Comparison of ENCODE assay signal across 1 cellular context in the genomic region with DNA sequence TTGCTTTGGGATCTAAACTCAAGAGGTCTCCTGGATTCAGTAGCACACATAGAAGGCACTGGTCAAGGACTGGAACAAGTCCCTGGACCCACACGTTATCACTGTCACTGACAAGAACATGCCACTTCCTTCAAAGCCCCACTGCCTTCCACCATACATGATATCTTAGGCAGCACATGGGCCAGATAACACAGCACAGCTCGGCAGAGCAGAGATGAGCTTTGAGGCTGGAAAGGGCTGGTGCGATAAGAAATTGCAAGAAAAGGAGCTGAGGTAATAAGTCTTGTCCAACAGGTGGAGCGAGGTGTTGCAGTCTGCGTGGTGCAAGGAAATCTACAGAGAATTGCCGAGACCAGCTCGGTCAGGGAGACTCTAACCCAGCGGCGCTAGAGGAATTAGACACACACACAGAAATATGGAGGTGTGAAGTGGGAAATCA.
A peak's percentile ranks its signal among the peaks of the same experiment; 100 is the strongest.
TF ChIP-seq lines count a peak whose summit lies in the region.

No MANE protein-coding gene starts in this region.

TF ChIP-seq in K562, 482 proteins besides CTCF, POLR2A, EP300 and RAD21 (continued from another document):
- TF ChIP-seq TCF15 (CRISPR knock-in tag; IDR thresholded peaks at IDR 0.05) (no peak), TBL1XR1 (IDR thresholded peaks at IDR 0.05; ENCODE audit: low read length in 2 of 2) (peak; percentile 90 to 93; a peak in 3 of 4 replicates), CC2D1A (IDR thresholded peaks at IDR 0.05) (peak; percentile 98; the same call in 1 of the 2 replicates), ETV1 (tag; conservative IDR thresholded peaks at IDR 0.05; ENCODE audit: low read depth) (peak; percentile 59), NR2C1 (IDR thresholded peaks at IDR 0.05) (no peak), NR2C1 (tag; IDR thresholded peaks at IDR 0.05) (0 out of 2 replicates have a peak, but pooled peaks have one; percentile 31), SP1 (CRISPR knock-in tag; IDR thresholded peaks at IDR 0.05) (peak; percentile 43; the same call in 1 of the 2 replicates), THAP7 (CRISPR knock-in tag; IDR thresholded peaks at IDR 0.05) (no peak), CSDE1 (IDR thresholded peaks at IDR 0.05) (no peak), RB1 (IDR thresholded peaks at IDR 0.05; ENCODE audit: low read depth) (peak; percentile 52; the same call in 1 of the 2 replicates), ZKSCAN1 (IDR thresholded peaks at IDR 0.05; ENCODE audit: low read depth, low read length) (peak; percentile 58; the same call in 1 of the 2 replicates), POLR2AphosphoS2 (IDR thresholded peaks at IDR 0.05; ENCODE audit: low read length) (no peak), ZNF133 (CRISPR knock-in tag; IDR thresholded peaks at IDR 0.05) (no peak), CEBPG (CRISPR knock-in tag; IDR thresholded peaks at IDR 0.05) (peak; percentile 55; the same call in 1 of the 2 replicates), CEBPG (tag; conservative IDR thresholded peaks at IDR 0.05 in 1 of 2, IDR thresholded peaks at IDR 0.05 in 1 of 2) (no peak), ZNF395 (CRISPR knock-in tag; IDR thresholded peaks at IDR 0.05) (peak; percentile 88; the same call in 1 of the 2 replicates), HDGF (IDR thresholded peaks at IDR 0.05) (no peak), ADNP (tag; IDR thresholded peaks at IDR 0.05) (no peak), UBTF (IDR thresholded peaks at IDR 0.05; ENCODE audit: borderline replicate concordance in 1 of 2, low read depth in 2 of 2, low read length in 2 of 2) (0 out of 4 replicates have a peak, but pooled peaks of 1 of the 2 experiments have one; percentile 49), ZNF232 (CRISPR knock-in tag; IDR thresholded peaks at IDR 0.05) (no peak), JUN (IDR thresholded peaks at IDR 0.05; ENCODE audit: borderline replicate concordance, low read depth, low read length) (peak; percentile 73; the same call in 1 of the 2 replicates), JUN (CRISPR knock-in tag; IDR thresholded peaks at IDR 0.05; ENCODE audit: borderline replicate concordance) (peak; percentile 76; the same call in 1 of the 2 replicates), NBN (IDR thresholded peaks at IDR 0.05; ENCODE audit: low read depth) (peak; percentile 87; the same call in 1 of the 2 replicates)
- TF ChIP-seq, protein P1, sequence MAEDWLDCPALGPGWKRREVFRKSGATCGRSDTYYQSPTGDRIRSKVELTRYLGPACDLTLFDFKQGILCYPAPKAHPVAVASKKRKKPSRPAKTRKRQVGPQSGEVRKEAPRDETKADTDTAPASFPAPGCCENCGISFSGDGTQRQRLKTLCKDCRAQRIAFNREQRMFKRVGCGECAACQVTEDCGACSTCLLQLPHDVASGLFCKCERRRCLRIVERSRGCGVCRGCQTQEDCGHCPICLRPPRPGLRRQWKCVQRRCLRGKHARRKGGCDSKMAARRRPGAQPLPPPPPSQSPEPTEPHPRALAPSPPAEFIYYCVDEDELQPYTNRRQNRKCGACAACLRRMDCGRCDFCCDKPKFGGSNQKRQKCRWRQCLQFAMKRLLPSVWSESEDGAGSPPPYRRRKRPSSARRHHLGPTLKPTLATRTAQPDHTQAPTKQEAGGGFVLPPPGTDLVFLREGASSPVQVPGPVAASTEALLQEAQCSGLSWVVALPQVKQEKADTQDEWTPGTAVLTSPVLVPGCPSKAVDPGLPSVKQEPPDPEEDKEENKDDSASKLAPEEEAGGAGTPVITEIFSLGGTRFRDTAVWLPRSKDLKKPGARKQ (CRISPR knock-in tag; IDR thresholded peaks at IDR 0.05) = no peak
- TF ChIP-seq, protein P2, sequence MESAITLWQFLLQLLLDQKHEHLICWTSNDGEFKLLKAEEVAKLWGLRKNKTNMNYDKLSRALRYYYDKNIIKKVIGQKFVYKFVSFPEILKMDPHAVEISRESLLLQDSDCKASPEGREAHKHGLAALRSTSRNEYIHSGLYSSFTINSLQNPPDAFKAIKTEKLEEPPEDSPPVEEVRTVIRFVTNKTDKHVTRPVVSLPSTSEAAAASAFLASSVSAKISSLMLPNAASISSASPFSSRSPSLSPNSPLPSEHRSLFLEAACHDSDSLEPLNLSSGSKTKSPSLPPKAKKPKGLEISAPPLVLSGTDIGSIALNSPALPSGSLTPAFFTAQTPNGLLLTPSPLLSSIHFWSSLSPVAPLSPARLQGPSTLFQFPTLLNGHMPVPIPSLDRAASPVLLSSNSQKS (CRISPR knock-in tag; IDR thresholded peaks at IDR 0.05) = no peak
- TF ChIP-seq, protein P3, sequence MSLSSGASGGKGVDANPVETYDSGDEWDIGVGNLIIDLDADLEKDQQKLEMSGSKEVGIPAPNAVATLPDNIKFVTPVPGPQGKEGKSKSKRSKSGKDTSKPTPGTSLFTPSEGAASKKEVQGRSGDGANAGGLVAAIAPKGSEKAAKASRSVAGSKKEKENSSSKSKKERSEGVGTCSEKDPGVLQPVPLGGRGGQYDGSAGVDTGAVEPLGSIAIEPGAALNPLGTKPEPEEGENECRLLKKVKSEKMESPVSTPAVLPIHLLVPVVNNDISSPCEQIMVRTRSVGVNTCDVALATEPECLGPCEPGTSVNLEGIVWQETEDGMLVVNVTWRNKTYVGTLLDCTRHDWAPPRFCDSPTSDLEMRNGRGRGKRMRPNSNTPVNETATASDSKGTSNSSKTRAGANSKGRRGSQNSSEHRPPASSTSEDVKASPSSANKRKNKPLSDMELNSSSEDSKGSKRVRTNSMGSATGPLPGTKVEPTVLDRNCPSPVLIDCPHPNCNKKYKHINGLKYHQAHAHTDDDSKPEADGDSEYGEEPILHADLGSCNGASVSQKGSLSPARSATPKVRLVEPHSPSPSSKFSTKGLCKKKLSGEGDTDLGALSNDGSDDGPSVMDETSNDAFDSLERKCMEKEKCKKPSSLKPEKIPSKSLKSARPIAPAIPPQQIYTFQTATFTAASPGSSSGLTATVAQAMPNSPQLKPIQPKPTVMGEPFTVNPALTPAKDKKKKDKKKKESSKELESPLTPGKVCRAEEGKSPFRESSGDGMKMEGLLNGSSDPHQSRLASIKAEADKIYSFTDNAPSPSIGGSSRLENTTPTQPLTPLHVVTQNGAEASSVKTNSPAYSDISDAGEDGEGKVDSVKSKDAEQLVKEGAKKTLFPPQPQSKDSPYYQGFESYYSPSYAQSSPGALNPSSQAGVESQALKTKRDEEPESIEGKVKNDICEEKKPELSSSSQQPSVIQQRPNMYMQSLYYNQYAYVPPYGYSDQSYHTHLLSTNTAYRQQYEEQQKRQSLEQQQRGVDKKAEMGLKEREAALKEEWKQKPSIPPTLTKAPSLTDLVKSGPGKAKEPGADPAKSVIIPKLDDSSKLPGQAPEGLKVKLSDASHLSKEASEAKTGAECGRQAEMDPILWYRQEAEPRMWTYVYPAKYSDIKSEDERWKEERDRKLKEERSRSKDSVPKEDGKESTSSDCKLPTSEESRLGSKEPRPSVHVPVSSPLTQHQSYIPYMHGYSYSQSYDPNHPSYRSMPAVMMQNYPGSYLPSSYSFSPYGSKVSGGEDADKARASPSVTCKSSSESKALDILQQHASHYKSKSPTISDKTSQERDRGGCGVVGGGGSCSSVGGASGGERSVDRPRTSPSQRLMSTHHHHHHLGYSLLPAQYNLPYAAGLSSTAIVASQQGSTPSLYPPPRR (CRISPR knock-in tag; IDR thresholded peaks at IDR 0.05; ENCODE audit: borderline replicate concordance) = peak; percentile 83; the same call in 1 of the 2 replicates
- TF ChIP-seq, protein P4, sequence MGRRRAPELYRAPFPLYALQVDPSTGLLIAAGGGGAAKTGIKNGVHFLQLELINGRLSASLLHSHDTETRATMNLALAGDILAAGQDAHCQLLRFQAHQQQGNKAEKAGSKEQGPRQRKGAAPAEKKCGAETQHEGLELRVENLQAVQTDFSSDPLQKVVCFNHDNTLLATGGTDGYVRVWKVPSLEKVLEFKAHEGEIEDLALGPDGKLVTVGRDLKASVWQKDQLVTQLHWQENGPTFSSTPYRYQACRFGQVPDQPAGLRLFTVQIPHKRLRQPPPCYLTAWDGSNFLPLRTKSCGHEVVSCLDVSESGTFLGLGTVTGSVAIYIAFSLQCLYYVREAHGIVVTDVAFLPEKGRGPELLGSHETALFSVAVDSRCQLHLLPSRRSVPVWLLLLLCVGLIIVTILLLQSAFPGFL (CRISPR knock-in tag; IDR thresholded peaks at IDR 0.05) = no peak
